8 cellular contexts compared by ENCODE assay signal in genomic region chrX:72181178-72182125, GRCh38. TPM values are rescaled to one million over a fixed set of nuclear protein-coding genes. Genes with fewer than 3 reads are reported as not detected.
DNase-seq lines count a peak whose midpoint lies in the region; ATAC-seq, FAIRE-seq and TF ChIP-seq lines count a peak whose summit lies in the region.

Gene PIN4, plus strand, starts transcription at chrX:72181757. Its CDS starts 29 bp downstream, at chrX:72181786.

- peaks cover 3 to 5% of the 10 kb centered on the region in 2 donors for H3K4me1 ChIP-seq in kidney (ENCODE audit: control insufficient read depth in 1 of 2, insufficient read depth in 1 of 2, low read depth in 1 of 2, low read length in 2 of 2)

- H3K9ac ChIP-seq in kidney (ENCODE audit: low read length in 2 of 2) = peak within 1 kb of the TSS; percentile 69 to 82

- intact Hi-C loops in kidney (cut with DNase I) = no loop called here

- H3K9me3 ChIP-seq in kidney (ENCODE audit: control insufficient read depth in 1 of 2, low read length in 2 of 2) = no peaks in the 10 kb centered on the region

- peak; percentile 96 for DNase-seq in AG10803 (ENCODE audit: low read depth)
- peak; percentile 96 for DNase-seq in NCI-H446 treated with DMSO at 0.1 percent for 48 hours (lab: John Stamatoyannopoulos, UW)
- peak; percentile 87 for DNase-seq in cerebellum (ENCODE audit: low spot score)
- peak; percentile 94 for DNase-seq in kidney
- DNase-seq in stimulated activated CD4-positive, alpha-beta T cell treated with anti-CD3 and anti-CD28 coated beads, Interleukin-15, amount 100 ng/mL, for 24 hours = peak; percentile 87

- peak; percentile 60 for TF ChIP-seq POLR2A in GM19099 (IDR thresholded peaks at IDR 0.05; ENCODE audit: extremely low read depth, insufficient read length, low read depth)

- peak; percentile 58 for FAIRE-seq in kidney (lab: Jason Lieb, UNC)

- peak; percentile 92 for ATAC-seq in HG03378 (IDR thresholded peaks at IDR 0.05; ENCODE audit: unreplicated experiment)
- ATAC-seq in activated CD4-positive, CD25-positive, alpha-beta regulatory T cell treated with anti-CD3 and anti-CD28 coated beads, Interleukin-2, amount 50 U/mL, for 24 hours = peak; percentile 95 to 96

- TF ChIP-seq CTCF in AG10803 (conservative IDR thresholded peaks at IDR 0.05; ENCODE audit: low read length) (no peak), kidney (IDR thresholded peaks at IDR 0.05; ENCODE audit: borderline replicate concordance, extremely low read depth, insufficient read depth) (no peak)

- peak within 1 kb of the TSS; percentile 65 to 67 for H3K27ac ChIP-seq in kidney (ENCODE audit: low read depth in 2 of 2, low read length in 2 of 2)

- H3K4me3 ChIP-seq in AG10803 (ENCODE audit: low read length) (peak within 1 kb of the TSS; percentile 89), kidney (ENCODE audit: low read length in 2 of 2) (peak within 1 kb of the TSS; percentile 92 to 93)

- H3K36me3 ChIP-seq in kidney (ENCODE audit: control insufficient read depth in 1 of 2, insufficient read depth in 2 of 2, low read length in 2 of 2) = no peaks in the 10 kb centered on the region

RNA-seq across cellular contexts. Expression of gene PIN4, which starts in this region (rescaled TPM):
- total RNA-seq in cerebellum (15.3 TPM), kidney (11.0 TPM)
- polyA plus RNA-seq in kidney (ENCODE audit: insufficient read depth, low read depth, low replicate concordance) = 50.9 TPM

Comparison
In these comparisons a context has a peak if more than half of its experiments do, and no peak if none do; other contexts are left out.
1. Peak in every context shown above with its lines: DNase-seq, ATAC-seq, H3K4me3 ChIP-seq and H3K27ac ChIP-seq.